16 cellular contexts compared by ENCODE assay signal in the genomic region with DNA sequence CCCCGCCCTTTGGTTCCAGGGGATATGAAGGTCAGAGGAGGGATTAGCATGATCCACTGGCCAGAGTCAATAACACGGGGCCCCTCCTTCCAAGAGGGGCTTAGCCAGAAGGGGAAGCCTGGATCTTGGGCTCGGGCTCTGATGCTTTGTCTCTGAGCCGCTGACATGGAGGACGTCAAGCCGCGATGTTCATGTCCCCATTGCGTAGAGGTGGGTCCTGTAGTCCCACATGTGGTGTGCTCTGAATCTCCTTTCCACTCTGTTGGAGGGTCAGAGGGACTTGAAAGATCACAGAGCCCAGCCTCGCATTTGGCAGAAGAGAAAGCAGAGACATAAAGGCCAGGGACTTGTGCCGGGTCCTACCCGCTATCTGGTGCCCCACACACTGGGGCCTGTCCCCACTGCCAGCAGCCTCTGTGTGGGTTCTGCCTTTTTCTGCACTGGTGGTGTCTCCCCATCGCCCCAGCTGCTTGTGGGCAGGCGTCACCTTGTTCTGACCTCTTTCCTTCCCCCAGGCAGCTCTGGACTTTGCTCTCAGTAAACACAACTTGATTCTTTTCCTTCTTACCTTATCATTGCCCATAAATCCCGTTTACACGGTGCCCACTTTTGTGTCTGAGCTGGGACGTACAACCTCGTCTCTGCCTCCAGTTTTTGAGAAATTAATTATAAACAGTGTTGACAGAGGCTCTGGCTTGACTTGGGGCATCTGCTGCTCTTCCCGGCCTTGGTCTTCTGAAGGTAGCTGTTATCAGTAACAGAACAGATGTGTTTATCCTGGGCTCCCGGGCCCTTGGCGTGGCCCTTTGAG. TPM values are rescaled to one million over a fixed set of nuclear protein-coding genes. Genes with fewer than 3 reads are reported as not detected.
DNase-seq lines count a peak whose midpoint lies in the region; ATAC-seq, FAIRE-seq and TF ChIP-seq lines count a peak whose summit lies in the region.
"Had no signal": no experiment of that assay in that cellular context is flagged by ENCODE, and none has a peak within 500 bp of the region (broad histone marks: within the 10 kb centered on the region; RNA-seq: fewer than 3 reads in every experiment).

No MANE protein-coding gene starts in this region.

- no peaks in the 10 kb centered on the region for H3K27me3 Mint-ChIP-seq in activated CD4-positive, alpha-beta memory T cell treated with anti-CD3 and anti-CD28 coated beads, Interleukin-2, amount 10 ng/mL, durations not matched to agents 7 days and 5 days
- H3K27me3 Mint-ChIP-seq: activated naive CD8-positive, alpha-beta T cell treated with anti-CD3 and anti-CD28 coated beads, Interleukin-2, amount 10 ng/mL, durations not matched to agents 7 days and 5 days; CD4-positive, alpha-beta T cell had no signal

- 16 to 53% (median 26%) methylated on average over 20 of the region's 20 CpGs for WGBS in small intestine, 3 donors

- POLR2A ChIA-PET in HEK293 (lab: Yijun Ruan, JAX) = no interaction called here
- POLR2A ChIA-PET in activated CD4-positive, alpha-beta memory T cell treated with anti-CD3 and anti-CD28 coated beads, Interleukin-2, amount 10 ng/mL, durations not matched to agents 7 days and 5 days (lab: Charles Lee) = no interaction called here

- H3K4me3 Mint-ChIP-seq in activated CD4-positive, alpha-beta memory T cell treated with anti-CD3 and anti-CD28 coated beads, Interleukin-2, amount 10 ng/mL, durations not matched to agents 7 days and 5 days = no peak overlapping the region
- H3K4me3 Mint-ChIP-seq: activated naive CD8-positive, alpha-beta T cell treated with anti-CD3 and anti-CD28 coated beads, Interleukin-2, amount 10 ng/mL, durations not matched to agents 7 days and 5 days; CD4-positive, alpha-beta T cell; central memory CD8-positive, alpha-beta T cell had no signal

- H3K4me3 ChIP-seq in HEK293 (ENCODE audit: low read depth, low read length) = no peak overlapping the region
- no peak overlapping the region for H3K4me3 ChIP-seq in small intestine (ENCODE audit: low read depth in 1 of 2, low read length in 2 of 2)
- H3K4me3 ChIP-seq: psoas muscle, tibial artery had no signal

- DNase-seq in SK-N-DZ (ENCODE audit: low spot score) (peak; percentile 95), left lobe of liver (ENCODE audit: low spot score) (peak; percentile 75), small intestine (peak; percentile 93), NOMO-1 (lab: John Stamatoyannopoulos, UW; ENCODE audit: unreplicated experiment in 2 of 2) (no peak), AG20443 (ENCODE audit: low spot score) (no peak)
- no peak for DNase-seq in activated CD4-positive, alpha-beta memory T cell treated with anti-CD3 and anti-CD28 coated beads, Interleukin-2, amount 10 ng/mL, durations not matched to agents 7 days and 5 days
- DNase-seq: activated CD4-positive, CD25-positive, alpha-beta regulatory T cell; activated CD8-positive, alpha-beta memory T cell treated with anti-CD3 and anti-CD28 coated beads, Interleukin-2, amount 50 U/mL, for 48 hours; activated naive CD8-positive, alpha-beta T cell treated with anti-CD3 and anti-CD28 coated beads, Interleukin-2, amount 10 ng/mL, durations not matched to agents 7 days and 5 days; CD4-positive, alpha-beta T cell; GF-D8; tibial artery had no signal

- H3K9me3 ChIP-seq in HEK293 (ENCODE audit: control insufficient read depth, insufficient read depth, low read depth, low read length) (no peaks in the 10 kb centered on the region), small intestine (ENCODE audit: control insufficient read depth, low read depth) (no peaks in the 10 kb centered on the region)
- H3K9me3 ChIP-seq: psoas muscle, tibial artery had no signal

- no peak for TF ChIP-seq CTCF in HEK293 (tag by site-specific recombination; IDR thresholded peaks at IDR 0.05)

- no peak overlapping the region for H3K27ac Mint-ChIP-seq in activated CD4-positive, alpha-beta memory T cell treated with anti-CD3 and anti-CD28 coated beads, Interleukin-2, amount 10 ng/mL, durations not matched to agents 7 days and 5 days
- H3K27ac Mint-ChIP-seq: activated naive CD8-positive, alpha-beta T cell treated with anti-CD3 and anti-CD28 coated beads, Interleukin-2, amount 10 ng/mL, durations not matched to agents 7 days and 5 days; CD4-positive, alpha-beta T cell had no signal

- H3K4me1 Mint-ChIP-seq in activated CD4-positive, alpha-beta memory T cell treated with anti-CD3 and anti-CD28 coated beads, Interleukin-2, amount 10 ng/mL, durations not matched to agents 7 days and 5 days = no peaks in the 10 kb centered on the region
- H3K4me1 Mint-ChIP-seq: activated naive CD8-positive, alpha-beta T cell treated with anti-CD3 and anti-CD28 coated beads, Interleukin-2, amount 10 ng/mL, durations not matched to agents 7 days and 5 days; central memory CD8-positive, alpha-beta T cell had no signal

- H3K36me3 ChIP-seq in HEK293 (ENCODE audit: control insufficient read depth in 2 of 2, insufficient read depth in 1 of 2, low read length in 2 of 2) (peaks cover 0 to 23% of the 10 kb centered on the region in 2 experiments; a peak in 1 of 3 replicates), small intestine (ENCODE audit: control insufficient read depth in 2 of 2, insufficient read depth in 2 of 2, low read length in 2 of 2) (peaks cover 0 to 2% of the 10 kb centered on the region in 2 donors)
- H3K36me3 ChIP-seq: tibial artery had no signal

- H3K36me3 Mint-ChIP-seq in activated CD4-positive, alpha-beta memory T cell treated with anti-CD3 and anti-CD28 coated beads, Interleukin-2, amount 10 ng/mL, durations not matched to agents 7 days and 5 days (ENCODE audit: low read depth) = no peaks in the 10 kb centered on the region
- H3K36me3 Mint-ChIP-seq: activated naive CD8-positive, alpha-beta T cell treated with anti-CD3 and anti-CD28 coated beads, Interleukin-2, amount 10 ng/mL, durations not matched to agents 7 days and 5 days had no signal

- ATAC-seq in left lobe of liver = peak; percentile 47
- no peak for ATAC-seq in GM21576 (IDR thresholded peaks at IDR 0.05; ENCODE audit: unreplicated experiment)
- ATAC-seq: psoas muscle had no signal

- CTCF ChIA-PET in HEK293 (lab: Yijun Ruan, JAX) = no interaction called here
- CTCF ChIA-PET in activated CD4-positive, alpha-beta memory T cell treated with anti-CD3 and anti-CD28 coated beads, Interleukin-2, amount 10 ng/mL, durations not matched to agents 7 days and 5 days (lab: Charles Lee) = no interaction called here

- no peaks in the 10 kb centered on the region; the same call in 1 of the 2 replicates for H3K4me1 ChIP-seq in HEK293 (ENCODE audit: control insufficient read depth, insufficient read depth, low read length)
- H3K4me1 ChIP-seq in small intestine (ENCODE audit: control insufficient read depth in 2 of 2, insufficient read depth in 1 of 2, low read depth in 1 of 2, low read length in 1 of 2) = peaks cover 2 to 11% of the 10 kb centered on the region in 2 donors

- no peaks in the 10 kb centered on the region for H3K27me3 ChIP-seq in small intestine (ENCODE audit: control insufficient read depth in 2 of 2, insufficient read depth in 2 of 2, low read length in 2 of 2)
- H3K27me3 ChIP-seq: tibial artery had no signal

- no peak for FAIRE-seq in small intestine (lab: Jason Lieb, UNC)

- H3K27ac ChIP-seq in HEK293 (ENCODE audit: extremely low read depth, low read depth, low read length) (peak overlapping the region; percentile 12; the same call in 1 of the 2 replicates), small intestine (ENCODE audit: low read depth in 1 of 2, low read length in 1 of 2) (peak overlapping the region; percentile 24 to 85)
- H3K27ac ChIP-seq: psoas muscle, tibial artery had no signal

- no peaks in the 10 kb centered on the region for H3K9me3 Mint-ChIP-seq in activated CD4-positive, alpha-beta memory T cell treated with anti-CD3 and anti-CD28 coated beads, Interleukin-2, amount 10 ng/mL, durations not matched to agents 7 days and 5 days
- H3K9me3 Mint-ChIP-seq: activated naive CD8-positive, alpha-beta T cell treated with anti-CD3 and anti-CD28 coated beads, Interleukin-2, amount 10 ng/mL, durations not matched to agents 7 days and 5 days; CD4-positive, alpha-beta T cell; central memory CD8-positive, alpha-beta T cell had no signal

TF ChIP-seq in HEK293, 187 proteins besides CTCF, POLR2A, EP300 and RAD21:
- TF ChIP-seq ZNF529 (tag by site-specific recombination; IDR thresholded peaks at IDR 0.05; ENCODE audit: insufficient replicate concordance) (no peak), ZFHX2 (tag by site-specific recombination; conservative IDR thresholded peaks at IDR 0.05) (0 out of 2 replicates have a peak, but pooled peaks have one; percentile 13), ZFP37 (tag by site-specific recombination; IDR thresholded peaks at IDR 0.05) (no peak), EGR2 (tag by site-specific recombination; IDR thresholded peaks at IDR 0.05; ENCODE audit: low read depth) (peak; percentile 55; the same call in 1 of the 2 replicates), ZNF341 (tag by site-specific recombination; IDR thresholded peaks at IDR 0.05; ENCODE audit: low read depth) (no peak), ZNF830 (tag by site-specific recombination; IDR thresholded peaks at IDR 0.05; ENCODE audit: low read depth) (no peak), HOXD13 (CRISPR knock-in tag; IDR thresholded peaks at IDR 0.05; ENCODE audit: borderline replicate concordance) (no peak)

RNA-seq across cellular contexts. Expression of gene SH3BP4, which starts 48.8 kb away (rescaled TPM):
- polyA plus RNA-seq in SK-N-DZ (2014; cell fraction: cytosol; rRNA removed) = 13.6 TPM in 2 replicates
- 6.2 and 8.6 TPM in 2 replicates for polyA plus RNA-seq in SK-N-DZ (2014; cell fraction: nucleus; rRNA removed)
- 22.9 TPM for total RNA-seq in left lobe of liver
- polyA plus RNA-seq in small intestine = 10 to 100 TPM in 1 of 3 donors, 1 to 10 TPM in 2; 3.6 to 36.7 (median 5.1) TPM
- total RNA-seq in activated CD4-positive, alpha-beta memory T cell treated with anti-CD3 and anti-CD28 coated beads, Interleukin-2, amount 10 ng/mL, durations not matched to agents 7 days and 5 days = under 1 TPM in 1 of 2 experiments, not detected in 1; 0.08 TPM

Comparison
In these comparisons a context has a peak if more than half of its experiments do, and no peak if none do; other contexts are left out.
1. DNase-seq: peak in SK-N-DZ (single experiment), left lobe of liver (single experiment) and small intestine (single experiment); none in NOMO-1 (0 of 2), AG20443 (single experiment) and activated CD4-positive, alpha-beta memory T cell treated with anti-CD3 and anti-CD28 coated beads, Interleukin-2, amount 10 ng/mL, durations not matched to agents 7 days and 5 days (single experiment).
2. RNA of gene SH3BP4, which starts 48.8 kb away (total RNA-seq): 22.9 TPM in left lobe of liver (single experiment); 0.08 TPM in activated CD4-positive, alpha-beta memory T cell treated with anti-CD3 and anti-CD28 coated beads, Interleukin-2, amount 10 ng/mL, durations not matched to agents 7 days and 5 days; every median in the first group is over 10 times any median in the second.